In the genomic region with DNA sequence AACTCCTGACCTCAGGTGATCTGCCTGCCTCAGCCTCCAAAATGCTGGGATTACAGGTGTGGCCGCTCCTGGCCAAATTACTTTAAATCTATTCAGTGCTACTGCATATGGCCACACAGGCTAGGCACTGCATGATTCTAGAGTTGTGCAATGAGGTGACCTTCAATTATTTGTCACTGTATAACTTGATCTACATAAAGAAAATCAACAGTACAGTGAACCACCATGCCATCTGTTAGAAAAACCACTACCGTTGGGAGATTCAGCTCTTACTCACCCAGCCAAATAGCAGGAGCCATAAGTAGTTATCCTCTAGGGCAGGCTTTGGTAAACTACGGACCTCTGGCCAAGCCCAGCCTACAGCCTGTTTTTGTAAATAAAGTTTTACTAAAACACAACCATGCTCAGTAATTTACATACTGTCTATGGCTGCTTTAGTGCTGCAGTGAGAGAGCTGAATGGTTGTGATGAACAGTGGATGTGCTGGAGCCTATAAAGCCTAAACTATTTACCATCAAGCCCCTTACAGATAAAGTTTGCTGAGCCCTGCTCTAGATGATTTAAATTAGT, we compare ENCODE assay signal across 22 cellular contexts.
"Had no signal": no experiment of that assay in that cellular context is flagged by ENCODE, and none has a peak within 500 bp of the region (broad histone marks: within the 10 kb centered on the region; RNA-seq: fewer than 3 reads in every experiment).

No MANE protein-coding gene starts in this region.

- H3K4me3 Mint-ChIP-seq: brain; natural killer cell treated with Interleukin-12 subunit alpha and Interleukin-12 subunit beta and Interleukin-15 and Interleukin-18, amount 100 ng/mL, for 72 hours; T-helper 2 cell treated with Interferon-gamma antibody and Interleukin-4, amounts not matched to agents 5 μg/mL and 100 μg/mL, for 36 hours had no signal

- H3K9me3 ChIP-seq: ovary, prostate gland, upper lobe of right lung had no signal

- H3K27ac Mint-ChIP-seq: activated naive CD4-positive, alpha-beta T cell treated with anti-CD3 and anti-CD28 coated beads, Interleukin-2, amount 50 U/mL, for 72 hours; natural killer cell treated with Interleukin-12 subunit alpha and Interleukin-12 subunit beta and Interleukin-15 and Interleukin-18, amount 100 ng/mL, for 72 hours; T-helper 2 cell treated with Interferon-gamma antibody and Interleukin-4, amounts not matched to agents 5 μg/mL and 100 μg/mL, for 36 hours had no signal

- H3K27me3 ChIP-seq: foreskin keratinocyte, ovary, upper lobe of right lung had no signal

- H3K4me1 ChIP-seq: foreskin keratinocyte, prostate gland had no signal

- H3K36me3 Mint-ChIP-seq: activated naive CD4-positive, alpha-beta T cell treated with anti-CD3 and anti-CD28 coated beads, Interleukin-2, amount 50 U/mL, for 72 hours; brain; natural killer cell treated with Interleukin-12 subunit alpha and Interleukin-12 subunit beta and Interleukin-15 and Interleukin-18, amount 100 ng/mL, for 72 hours had no signal

- H3K36me3 ChIP-seq: ovary, prostate gland, upper lobe of right lung, WERI-Rb-1 had no signal

- H3K4me1 Mint-ChIP-seq: brain had no signal

- DNase-seq: activated CD4-positive, alpha-beta T cell treated with anti-CD3 and anti-CD28 coated beads, Interleukin-2, amount 50 U/mL, for 1 hour; activated CD4-positive, CD25-positive, alpha-beta regulatory T cell treated with anti-CD3 and anti-CD28 coated beads, Interleukin-2, amount 50 U/mL, for 72 hours; activated T-cell treated with anti-CD3 and anti-CD28 coated beads, Interleukin-2, amount 50 U/mL, for 1 hour; aorta; foreskin keratinocyte; glutamatergic neuron; hippocampal formation; left ventricle myocardium superior; mammary epithelial cell; midbrain; ovary; stimulated activated CD4-positive, alpha-beta T cell treated with anti-CD3 and anti-CD28 coated beads, Interleukin-12 subunit alpha, Interleukin-12 subunit beta, amount 100 ng/mL, for 4 hours; stimulated activated CD4-positive, alpha-beta T cell treated with anti-CD3 and anti-CD28 coated beads, Interleukin-4, amount 100 ng/mL, for 4 hours; stimulated activated naive CD8-positive, alpha-beta T cell treated with anti-CD3 and anti-CD28 coated beads, Interleukin-15, Interleukin-2, amounts not matched to agents 100 U/mL and 50 U/mL, for 24 hours; upper lobe of right lung; WERI-Rb-1 had no signal

- ATAC-seq: activated naive CD4-positive, alpha-beta T cell treated with anti-CD3 and anti-CD28 coated beads, Interleukin-2, amount 50 U/mL, for 72 hours; foreskin keratinocyte; left ventricle myocardium superior; natural killer cell treated with Interleukin-12 subunit alpha and Interleukin-12 subunit beta and Interleukin-15 and Interleukin-18, amount 100 ng/mL, for 72 hours; stimulated activated naive CD8-positive, alpha-beta T cell treated with anti-CD3 and anti-CD28 coated beads, Interleukin-15, Interleukin-2, amounts not matched to agents 100 U/mL and 50 U/mL, for 24 hours; upper lobe of right lung had no signal

- H3K4me3 ChIP-seq: ovary, prostate gland, upper lobe of right lung had no signal

- H3K27ac ChIP-seq: epithelial cell of prostate, foreskin keratinocyte, ovary, prostate gland, upper lobe of right lung, WERI-Rb-1 had no signal

- H3K9me3 Mint-ChIP-seq: activated naive CD4-positive, alpha-beta T cell treated with anti-CD3 and anti-CD28 coated beads, Interleukin-2, amount 50 U/mL, for 72 hours; brain; natural killer cell treated with Interleukin-12 subunit alpha and Interleukin-12 subunit beta and Interleukin-15 and Interleukin-18, amount 100 ng/mL, for 72 hours; T-helper 2 cell treated with Interferon-gamma antibody and Interleukin-4, amounts not matched to agents 5 μg/mL and 100 μg/mL, for 36 hours had no signal
